13 cellular contexts compared by ENCODE assay signal in the genomic region with DNA sequence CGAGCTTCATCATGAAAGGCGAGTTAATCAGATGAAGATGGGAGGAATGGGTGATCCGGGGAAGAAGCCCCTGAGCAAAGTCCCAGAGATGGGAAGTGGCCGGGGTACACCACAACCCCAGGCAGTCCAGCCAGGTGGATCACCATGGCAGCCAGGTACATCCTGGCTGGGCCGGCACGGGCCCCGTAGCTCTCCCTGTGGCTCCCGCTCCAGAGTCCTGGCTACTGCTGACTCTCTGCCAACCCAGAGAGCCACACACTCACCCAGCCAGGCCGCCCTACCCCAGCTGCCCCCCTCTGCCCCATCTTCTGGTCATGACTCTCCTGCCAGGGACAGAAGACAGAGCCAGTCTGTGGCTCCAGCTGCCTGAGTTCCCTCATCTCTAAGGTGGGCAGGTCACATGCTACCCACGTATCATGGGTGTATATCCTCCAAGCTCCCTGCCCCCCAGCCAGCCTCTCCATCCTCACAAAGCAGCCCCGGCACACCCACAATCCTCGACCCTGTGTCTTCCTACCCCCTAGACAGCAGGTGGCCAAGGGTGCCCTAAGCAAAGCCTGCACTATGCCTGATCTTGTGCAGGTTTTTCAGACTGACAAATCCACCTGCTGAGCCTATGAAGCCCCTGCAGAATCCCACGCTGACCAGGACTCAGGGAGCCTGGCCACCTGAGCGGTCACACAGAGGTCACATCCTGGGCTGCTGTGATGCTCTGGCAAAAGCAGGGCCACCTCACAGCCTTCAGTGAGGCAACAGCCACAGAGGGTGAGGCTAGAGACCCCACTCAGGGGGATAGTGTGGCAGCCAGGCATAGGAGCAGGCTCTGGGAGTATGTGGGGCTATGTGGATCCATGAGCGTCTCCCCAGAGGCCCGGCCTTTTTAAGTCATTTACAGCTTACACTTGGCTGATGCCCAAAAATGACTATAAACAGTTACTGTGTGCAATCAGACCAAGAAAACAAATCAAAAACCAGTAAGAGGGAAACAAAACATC. TPM values are rescaled to one million over a fixed set of nuclear protein-coding genes. Genes with fewer than 3 reads are reported as not detected.
A peak's percentile ranks its signal among the peaks of the same experiment; 100 is the strongest.
DNase-seq lines count a peak whose midpoint lies in the region; ATAC-seq and TF ChIP-seq lines count a peak whose summit lies in the region.
"Had no signal": no experiment of that assay in that cellular context is flagged by ENCODE, and none has a peak within 500 bp of the region (broad histone marks: within the 10 kb centered on the region; RNA-seq: fewer than 3 reads in every experiment).

No MANE protein-coding gene starts in this region.

- DNase-seq in right cardiac atrium (peak in 2 of 3 donors; percentile 56 to 59), left ventricle myocardium superior (no peak), colonic mucosa (peak; percentile 17), OCI-M1 (lab: John Stamatoyannopoulos, UW) (no peak)
- DNase-seq in naive thymus-derived CD4-positive, alpha-beta T cell, result peak in 1 of 9 donors; percentile 20
- DNase-seq in activated CD4-positive, CD25-positive, alpha-beta regulatory T cell treated with anti-CD3 and anti-CD28 coated beads, Interleukin-2, amount 50 U/mL, for 72 hours, result no peak
- DNase-seq: activated effector memory CD4-positive, alpha-beta T cell treated with anti-CD3 and anti-CD28 coated beads, Interleukin-2, amount 50 U/mL, for 16 hours; kidney glomerular epithelial cell; NCI-H524 had no signal

- no peaks in the 10 kb centered on the region for H3K9me3 Mint-ChIP-seq in naive thymus-derived CD4-positive, alpha-beta T cell
- H3K9me3 Mint-ChIP-seq: T-helper 1 cell treated with Interleukin-12 subunit alpha and Interleukin-12 subunit beta and Interleukin-4 antibody, amounts not matched to agents 30 μg/mL and 1 μg/mL, for 36 hours had no signal

- 90% methylated on average over 16 of the region's 16 CpGs for WGBS in right cardiac atrium

- POLR2A ChIA-PET in naive thymus-derived CD4-positive, alpha-beta T cell (lab: Charles Lee), result interaction anchor here (0.5 to 1.4 kb wide), 4 partner anchors 13 to 1088 kb away, joined by 3 to 5 read pairs (median 4); partner anchors contain the start of genes LSG1 and XXYLT1

- peaks cover 12 to 20% (median 17%) of the 10 kb centered on the region in 7 donors for H3K4me1 Mint-ChIP-seq in naive thymus-derived CD4-positive, alpha-beta T cell

- intact Hi-C loops in right cardiac atrium (cut with DNase I) (loop anchor here in 3 of 4 donors (2.0 to 10.0 kb wide), 7 partner anchors 103 to 575 kb away; partner anchors contain the start of gene FAM43A (in 1 of the 3)), left ventricle myocardium superior (cut with micrococcal nuclease) (loop anchor here (5.0 to 10.0 kb wide), 2 partner anchors 123 to 575 kb away; no protein-coding TSS in a partner anchor), colonic mucosa (cut with DNase I) (loop anchor here (10.0 kb wide), 2 partner anchors 143 to 273 kb away; no protein-coding TSS in a partner anchor)
- intact Hi-C loops in naive thymus-derived CD4-positive, alpha-beta T cell (cut with micrococcal nuclease), result no loop called here

- no peaks in the 10 kb centered on the region for H3K36me3 Mint-ChIP-seq in naive thymus-derived CD4-positive, alpha-beta T cell

- peak overlapping the region in 8 of 9 donors; percentile 71 to 90 (median 83) for H3K27ac Mint-ChIP-seq in naive thymus-derived CD4-positive, alpha-beta T cell

- CTCF ChIA-PET in naive thymus-derived CD4-positive, alpha-beta T cell (lab: Charles Lee), result interaction anchor here (1.1 to 1.6 kb wide), 5 partner anchors 14 to 586 kb away, joined by 4 to 6 read pairs (median 4); partner anchors contain the start of gene XXYLT1

- no peak overlapping the region for H3K9ac ChIP-seq in colonic mucosa (ENCODE audit: low read depth in 2 of 2, low read length in 2 of 2)

- no peak for TF ChIP-seq CTCF in colonic mucosa (IDR thresholded peaks at IDR 0.05)

- H3K4me1 ChIP-seq in right cardiac atrium (ENCODE audit: control insufficient read depth, insufficient read depth, low read length) (no peaks in the 10 kb centered on the region), colonic mucosa (peaks cover 5% of the 10 kb centered on the region)
- H3K4me1 ChIP-seq in naive thymus-derived CD4-positive, alpha-beta T cell (ENCODE audit: control insufficient read depth in 2 of 2, insufficient read depth in 2 of 2, low read length in 2 of 2), result peaks cover 17 to 19% of the 10 kb centered on the region in 2 donors

- H3K4me3 Mint-ChIP-seq in naive thymus-derived CD4-positive, alpha-beta T cell, result peak overlapping the region in 5 of 10 donors; percentile 21 to 68 (median 58)
- H3K4me3 Mint-ChIP-seq: T-helper 1 cell treated with Interleukin-12 subunit alpha and Interleukin-12 subunit beta and Interleukin-4 antibody, amounts not matched to agents 30 μg/mL and 1 μg/mL, for 36 hours had no signal

- ATAC-seq in right cardiac atrium (no peak), left ventricle myocardium superior (no peak), GM19351 (IDR thresholded peaks at IDR 0.05; ENCODE audit: unreplicated experiment) (no peak), HG03095 (IDR thresholded peaks at IDR 0.05; ENCODE audit: unreplicated experiment) (no peak)
- ATAC-seq in naive thymus-derived CD4-positive, alpha-beta T cell, result no peak
- ATAC-seq: sciatic nerve had no signal

- H3K27me3 Mint-ChIP-seq in naive thymus-derived CD4-positive, alpha-beta T cell, result no peaks in the 10 kb centered on the region

- H3K27me3 ChIP-seq in right cardiac atrium (ENCODE audit: control insufficient read depth, insufficient read depth) (no peaks in the 10 kb centered on the region), colonic mucosa (no peaks in the 10 kb centered on the region)
- no peaks in the 10 kb centered on the region for H3K27me3 ChIP-seq in naive thymus-derived CD4-positive, alpha-beta T cell (ENCODE audit: control insufficient read depth in 2 of 2, insufficient read depth in 2 of 2, low read length in 2 of 2)

- H3K4me3 ChIP-seq in right cardiac atrium (ENCODE audit: low read length) (no peak overlapping the region), colonic mucosa (no peak overlapping the region)
- no peak overlapping the region for H3K4me3 ChIP-seq in naive thymus-derived CD4-positive, alpha-beta T cell (ENCODE audit: low read length)

- H3K27ac ChIP-seq in right cardiac atrium (ENCODE audit: low read length), result no peak overlapping the region
- H3K27ac ChIP-seq in colonic mucosa, result no peak overlapping the region
- H3K27ac ChIP-seq in naive thymus-derived CD4-positive, alpha-beta T cell (ENCODE audit: low read depth, low read length), result no peak overlapping the region

- no peaks in the 10 kb centered on the region for H3K9me3 ChIP-seq in right cardiac atrium (ENCODE audit: control insufficient read depth, low read length)
- H3K9me3 ChIP-seq in colonic mucosa, result no peaks in the 10 kb centered on the region
- H3K9me3 ChIP-seq in naive thymus-derived CD4-positive, alpha-beta T cell (ENCODE audit: control insufficient read depth in 2 of 3, low read length in 3 of 3), result no peaks in the 10 kb centered on the region

- H3K36me3 ChIP-seq in colonic mucosa, result no peaks in the 10 kb centered on the region
- no peaks in the 10 kb centered on the region for H3K36me3 ChIP-seq in naive thymus-derived CD4-positive, alpha-beta T cell (ENCODE audit: control insufficient read depth in 2 of 3, insufficient read depth in 3 of 3, low read length in 3 of 3)

RNA-seq across cellular contexts. Expression of gene XXYLT1, which starts 13.2 kb away (rescaled TPM):
- total RNA-seq in right cardiac atrium (1 to 10 TPM; 4.3 to 6.2 (median 4.9) TPM), left ventricle myocardium superior (2.1 TPM), colonic mucosa (10 to 100 TPM in 1 of 2 donors, 1 to 10 TPM in 1; 8.3 to 10.9 TPM)
- polyA plus RNA-seq in right cardiac atrium, result 3.3 TPM
- total RNA-seq in naive thymus-derived CD4-positive, alpha-beta T cell, result 10 to 100 TPM in 1 of 5 experiments, 1 to 10 TPM in 4; 4.1 to 11.7 (median 9.1) TPM
- 1 to 10 TPM; 4.5 to 7.2 TPM for polyA plus RNA-seq in naive thymus-derived CD4-positive, alpha-beta T cell

Comparison
In these comparisons a context has a peak if more than half of its experiments do, and no peak if none do; other contexts are left out.
1. DNase-seq: peak in right cardiac atrium (2 of 3) and colonic mucosa (single experiment); none in left ventricle myocardium superior (single experiment), OCI-M1 (single experiment) and activated CD4-positive, CD25-positive, alpha-beta regulatory T cell treated with anti-CD3 and anti-CD28 coated beads, Interleukin-2, amount 50 U/mL, for 72 hours (single experiment).
2. intact Hi-C loops: an anchor here in right cardiac atrium (2.0 to 10.0 kb wide), left ventricle myocardium superior (5.0 to 10.0 kb wide) and colonic mucosa (10.0 kb wide); none called in naive thymus-derived CD4-positive, alpha-beta T cell.